Comparison of ENCODE assay signal across 8 cellular contexts in genomic region chr22:21836486-21836885, GRCh38. TPM values are rescaled to one million over a fixed set of nuclear protein-coding genes. Genes with fewer than 3 reads are reported as not detected.
A peak's percentile ranks its signal among the peaks of the same experiment; 100 is the strongest.
DNase-seq lines count a peak whose midpoint lies in the region; ATAC-seq and TF ChIP-seq lines count a peak whose summit lies in the region.
"Not testable (repeated sequence)": the region's sequence is repeated elsewhere in the genome, so short reads cannot be mapped to it uniquely, and the experiment has no call there.

No MANE protein-coding gene starts in this region.

- H3K27ac ChIP-seq in OCI-LY1 (ENCODE audit: low read depth, low read length, poor library complexity, severe bottlenecking) (peak overlapping the region; percentile 82), brain microvascular endothelial cell (peak overlapping the region; percentile 91), epithelial cell of prostate (peak overlapping the region; percentile 67), right cardiac atrium (ENCODE audit: low read length) (peak overlapping the region; percentile 50), gastrocnemius medialis (peak overlapping the region; percentile 77 to 87 (median 81)), tibial nerve (peak overlapping the region; percentile 58 to 88 (median 74))

- not testable (repeated sequence) for TF ChIP-seq POLR2A in gastrocnemius medialis (IDR thresholded peaks at IDR 0.05); tibial nerve (IDR thresholded peaks at IDR 0.05)

- peaks cover 17% of the 10 kb centered on the region; the same call in 1 of the 2 replicates for H3K36me3 ChIP-seq in OCI-LY1 (ENCODE audit: insufficient read depth, low read length)
- not testable (repeated sequence) for H3K36me3 ChIP-seq in brain microvascular endothelial cell (replicated peaks); gastrocnemius medialis; tibial nerve

- H3K79me2 ChIP-seq in OCI-LY1 (ENCODE audit: insufficient read depth, low read length): peaks cover 95% of the 10 kb centered on the region

- not testable (repeated sequence) for H3K4me3 ChIP-seq in OCI-LY1 (ENCODE audit: low read depth, low read length, poor library complexity, severe bottlenecking); brain microvascular endothelial cell (ENCODE audit: low read depth, low read length); right cardiac atrium (ENCODE audit: low read length); gastrocnemius medialis; tibial nerve

- H2AFZ ChIP-seq in OCI-LY1 (ENCODE audit: low read length): not testable (repeated sequence)

- not testable (repeated sequence) for H3K9me3 ChIP-seq in OCI-LY1 (ENCODE audit: low read length); right cardiac atrium (ENCODE audit: control insufficient read depth, low read length); gastrocnemius medialis; tibial nerve

- H3K4me2 ChIP-seq in OCI-LY1 (ENCODE audit: low read length): not testable (repeated sequence)

- TF ChIP-seq EP300 in tibial nerve (IDR thresholded peaks at IDR 0.05): not testable (repeated sequence)

- not testable (repeated sequence) for H3K9me3 Mint-ChIP-seq in CD14-positive monocyte, nephron progenitor cell

- in situ Hi-C loops in brain microvascular endothelial cell (cut with HindIII; ENCODE audit: low pct_ligation_motif_present, low sequenced_read_pairs): not testable (repeated sequence)
- in situ Hi-C loops in gastrocnemius medialis (cut with MboI; ENCODE audit: low sequenced_read_pairs in 4 of 4): loop anchor here in 1 of 4 donors (25.0 kb wide), 1 partner anchor 99 kb away; the partner anchor contains the start of gene YPEL1

- not testable (repeated sequence) for H3K27me3 ChIP-seq in OCI-LY1 (ENCODE audit: insufficient read depth, low read length); brain microvascular endothelial cell (replicated peaks); right cardiac atrium (ENCODE audit: control insufficient read depth, insufficient read depth); gastrocnemius medialis; tibial nerve

- H3K27ac Mint-ChIP-seq in CD14-positive monocyte: peak overlapping the region in 5 of 7 donors; percentile 15 to 79 (median 36)
- H3K27ac Mint-ChIP-seq in nephron progenitor cell: peak overlapping the region; percentile 76

- H3K36me3 Mint-ChIP-seq in CD14-positive monocyte (peaks cover 12 to 32% of the 10 kb centered on the region in 2 donors), nephron progenitor cell (ENCODE audit: low read depth) (peaks cover 10% of the 10 kb centered on the region)

- not testable (repeated sequence) for H4K20me1 ChIP-seq in OCI-LY1 (ENCODE audit: insufficient read depth, low read length)

- not testable (repeated sequence) for ATAC-seq in right cardiac atrium, gastrocnemius medialis

- H3K4me1 Mint-ChIP-seq in CD14-positive monocyte: peaks cover 35% of the 10 kb centered on the region
- peaks cover 57% of the 10 kb centered on the region for H3K4me1 Mint-ChIP-seq in nephron progenitor cell

- not testable (repeated sequence) for H3F3A ChIP-seq in OCI-LY1 (ENCODE audit: insufficient read depth, low read length)

- H3K9me2 ChIP-seq in OCI-LY1 (ENCODE audit: low read depth, low read length): not testable (repeated sequence)

- H3K9ac ChIP-seq in OCI-LY1 (ENCODE audit: low read length): not testable (repeated sequence)

- not testable (repeated sequence) for DNase-seq in CD14-positive monocyte (ENCODE audit: low spot score); brain microvascular endothelial cell; epithelial cell of prostate (ENCODE audit: low read depth, low spot score); right cardiac atrium; nephron progenitor cell; gastrocnemius medialis; tibial nerve (ENCODE audit: low spot score in 2 of 2)

- H3K27me3 Mint-ChIP-seq in CD14-positive monocyte (ENCODE audit: low read depth in 3 of 3); nephron progenitor cell (ENCODE audit: low read depth, poor library complexity): not testable (repeated sequence)

- WGBS in right cardiac atrium: 94% methylated on average over 15 of the region's 15 CpGs
- WGBS in tibial nerve, 2 donors: 92 to 94% methylated on average over 15 of the region's 15 CpGs

- H3K4me3 Mint-ChIP-seq in CD14-positive monocyte, nephron progenitor cell: not testable (repeated sequence)

- not testable (repeated sequence) for TF ChIP-seq CTCF in CD14-positive monocyte (IDR thresholded peaks at IDR 0.05); OCI-LY1 (IDR thresholded peaks at IDR 0.05; ENCODE audit: low read length); brain microvascular endothelial cell (IDR thresholded peaks at IDR 0.05; ENCODE audit: low read depth, low read length, missing control alignments); nephron progenitor cell (IDR thresholded peaks at IDR 0.05); gastrocnemius medialis (IDR thresholded peaks at IDR 0.05 in 4 of 5, conservative IDR thresholded peaks at IDR 0.05 in 1 of 5); tibial nerve (IDR thresholded peaks at IDR 0.05)

- intact Hi-C loops in CD14-positive monocyte (cut with micrococcal nuclease); right cardiac atrium (cut with DNase I): not testable (repeated sequence)
- intact Hi-C loops in gastrocnemius medialis (cut with DNase I; ENCODE audit: low total_unique reads): loop anchor here (5.0 kb wide), 1 partner anchor 124 kb away; no protein-coding TSS in a partner anchor

- peaks cover 57% of the 10 kb centered on the region for H3K4me1 ChIP-seq in OCI-LY1 (ENCODE audit: insufficient read depth, low read length, severe bottlenecking)
- H3K4me1 ChIP-seq in right cardiac atrium (ENCODE audit: control insufficient read depth, insufficient read depth, low read length): peaks cover 23% of the 10 kb centered on the region
- H3K4me1 ChIP-seq in gastrocnemius medialis: peaks cover 55 to 64% of the 10 kb centered on the region in 2 donors
- H3K4me1 ChIP-seq in tibial nerve: peaks cover 0 to 79% (median 44%) of the 10 kb centered on the region in 4 donors

RNA-seq across cellular contexts. Expression of gene MAPK1, which starts 31.0 kb away (rescaled TPM):
- 100 to 1,000 TPM; 118 to 148 TPM for polyA plus RNA-seq in CD14-positive monocyte
- 100 to 1,000 TPM; 116 to 126 (median 123) TPM for total RNA-seq in right cardiac atrium
- polyA plus RNA-seq in right cardiac atrium: 14.8 TPM
- total RNA-seq in gastrocnemius medialis: 10 to 100 TPM; 39.8 to 79.5 (median 57.2) TPM
- 10 to 100 TPM; 58.1 to 95.3 (median 73.1) TPM for total RNA-seq in tibial nerve
